In the genomic region with DNA sequence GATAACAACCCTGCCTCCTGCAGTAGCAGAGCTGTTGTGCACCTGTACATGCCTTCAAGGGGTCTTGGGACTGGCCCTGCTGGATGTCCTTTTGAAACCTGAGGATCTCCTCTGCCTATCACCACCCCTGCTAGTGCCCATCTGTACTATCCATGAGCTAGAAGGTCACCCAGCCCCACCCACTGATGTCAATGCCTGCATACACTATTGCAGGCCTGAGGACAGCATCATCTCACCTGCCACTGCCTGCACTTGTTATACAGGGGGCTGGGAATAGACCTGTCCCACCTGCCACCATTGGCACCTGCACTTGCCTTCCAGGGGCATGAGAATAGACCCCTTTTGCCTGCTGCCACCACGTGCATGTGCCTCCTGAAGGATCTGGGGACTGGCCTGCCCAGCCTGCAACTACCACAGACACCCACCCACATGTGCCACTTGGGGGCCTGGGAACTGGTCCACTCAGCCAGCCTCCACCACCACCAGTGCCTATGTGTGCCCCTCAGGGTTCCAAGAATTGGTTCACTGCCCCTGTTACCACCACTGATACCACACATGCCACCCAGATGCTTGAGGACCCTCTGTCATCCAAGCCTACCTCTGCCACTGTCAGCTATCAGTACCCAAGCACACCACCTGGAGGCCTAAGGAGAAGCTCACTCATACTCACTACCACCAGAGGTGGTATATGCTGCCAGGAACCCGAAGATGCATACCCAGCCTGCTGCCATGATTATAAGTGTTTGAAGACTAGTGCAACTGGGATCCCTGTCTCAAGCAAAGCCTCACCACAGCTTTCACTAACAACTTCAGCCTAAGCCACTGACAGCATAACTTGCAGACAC, we compare ENCODE assay signal across 1 cellular context.
TF ChIP-seq lines count a peak whose summit lies in the region.

No MANE protein-coding gene starts in this region.

TF ChIP-seq in WTC11, 78 proteins besides CTCF, POLR2A, EP300 and RAD21 (continued from another document):
- TF ChIP-seq, protein P1, sequence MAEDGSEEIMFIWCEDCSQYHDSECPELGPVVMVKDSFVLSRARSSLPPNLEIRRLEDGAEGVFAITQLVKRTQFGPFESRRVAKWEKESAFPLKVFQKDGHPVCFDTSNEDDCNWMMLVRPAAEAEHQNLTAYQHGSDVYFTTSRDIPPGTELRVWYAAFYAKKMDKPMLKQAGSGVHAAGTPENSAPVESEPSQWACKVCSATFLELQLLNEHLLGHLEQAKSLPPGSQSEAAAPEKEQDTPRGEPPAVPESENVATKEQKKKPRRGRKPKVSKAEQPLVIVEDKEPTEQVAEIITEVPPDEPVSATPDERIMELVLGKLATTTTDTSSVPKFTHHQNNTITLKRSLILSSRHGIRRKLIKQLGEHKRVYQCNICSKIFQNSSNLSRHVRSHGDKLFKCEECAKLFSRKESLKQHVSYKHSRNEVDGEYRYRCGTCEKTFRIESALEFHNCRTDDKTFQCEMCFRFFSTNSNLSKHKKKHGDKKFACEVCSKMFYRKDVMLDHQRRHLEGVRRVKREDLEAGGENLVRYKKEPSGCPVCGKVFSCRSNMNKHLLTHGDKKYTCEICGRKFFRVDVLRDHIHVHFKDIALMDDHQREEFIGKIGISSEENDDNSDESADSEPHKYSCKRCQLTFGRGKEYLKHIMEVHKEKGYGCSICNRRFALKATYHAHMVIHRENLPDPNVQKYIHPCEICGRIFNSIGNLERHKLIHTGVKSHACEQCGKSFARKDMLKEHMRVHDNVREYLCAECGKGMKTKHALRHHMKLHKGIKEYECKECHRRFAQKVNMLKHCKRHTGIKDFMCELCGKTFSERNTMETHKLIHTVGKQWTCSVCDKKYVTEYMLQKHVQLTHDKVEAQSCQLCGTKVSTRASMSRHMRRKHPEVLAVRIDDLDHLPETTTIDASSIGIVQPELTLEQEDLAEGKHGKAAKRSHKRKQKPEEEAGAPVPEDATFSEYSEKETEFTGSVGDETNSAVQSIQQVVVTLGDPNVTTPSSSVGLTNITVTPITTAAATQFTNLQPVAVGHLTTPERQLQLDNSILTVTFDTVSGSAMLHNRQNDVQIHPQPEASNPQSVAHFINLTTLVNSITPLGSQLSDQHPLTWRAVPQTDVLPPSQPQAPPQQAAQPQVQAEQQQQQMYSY (CRISPR knock-in tag; IDR thresholded peaks at IDR 0.05), result no peak
